In the genomic region with DNA sequence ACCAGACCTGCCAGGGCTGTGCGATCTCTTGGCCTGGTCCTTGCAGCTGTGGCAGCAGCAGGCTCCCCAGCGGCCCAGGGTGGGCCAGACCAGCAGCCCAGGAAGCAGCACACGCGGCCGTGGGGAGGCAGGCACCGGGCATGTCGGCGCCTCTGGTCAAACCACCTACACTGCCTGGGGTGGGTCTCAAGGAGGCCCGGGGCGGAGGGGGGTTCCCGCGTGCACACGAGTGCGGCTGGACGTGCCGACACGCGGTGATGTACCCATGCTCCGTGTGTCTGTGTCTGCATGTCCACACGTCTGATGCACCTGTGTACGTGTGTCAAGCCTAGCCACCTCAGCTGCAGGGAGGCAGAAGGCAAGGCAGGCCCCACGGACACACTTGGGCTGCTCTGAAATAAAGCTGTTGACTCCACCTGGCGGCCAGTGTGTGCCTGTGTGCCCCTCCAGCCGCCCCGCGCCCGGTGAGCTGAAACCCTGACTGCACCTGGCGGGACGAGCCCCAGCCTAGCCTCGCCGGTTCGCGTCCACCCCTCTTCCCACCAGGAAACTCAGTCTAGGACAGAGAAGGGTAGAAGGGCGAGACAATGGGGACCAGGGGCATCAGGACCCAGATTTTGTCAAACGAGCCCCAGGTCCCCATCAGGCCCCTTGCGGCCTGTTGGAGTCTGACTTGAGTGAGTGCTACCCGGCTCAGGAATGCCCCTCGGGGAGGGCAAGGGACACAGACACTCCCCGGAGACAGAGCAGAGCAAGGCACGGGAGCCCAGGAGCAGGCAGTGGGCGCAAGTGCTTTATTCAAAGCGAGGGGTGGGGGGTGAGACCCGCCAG, we compare ENCODE assay signal across 1 cellular context.
TF ChIP-seq lines count a peak whose summit lies in the region.

No MANE protein-coding gene starts in this region.

TF ChIP-seq in HEK293, 187 proteins besides CTCF, POLR2A, EP300 and RAD21 (continued from another document):
- TF ChIP-seq, protein P1, sequence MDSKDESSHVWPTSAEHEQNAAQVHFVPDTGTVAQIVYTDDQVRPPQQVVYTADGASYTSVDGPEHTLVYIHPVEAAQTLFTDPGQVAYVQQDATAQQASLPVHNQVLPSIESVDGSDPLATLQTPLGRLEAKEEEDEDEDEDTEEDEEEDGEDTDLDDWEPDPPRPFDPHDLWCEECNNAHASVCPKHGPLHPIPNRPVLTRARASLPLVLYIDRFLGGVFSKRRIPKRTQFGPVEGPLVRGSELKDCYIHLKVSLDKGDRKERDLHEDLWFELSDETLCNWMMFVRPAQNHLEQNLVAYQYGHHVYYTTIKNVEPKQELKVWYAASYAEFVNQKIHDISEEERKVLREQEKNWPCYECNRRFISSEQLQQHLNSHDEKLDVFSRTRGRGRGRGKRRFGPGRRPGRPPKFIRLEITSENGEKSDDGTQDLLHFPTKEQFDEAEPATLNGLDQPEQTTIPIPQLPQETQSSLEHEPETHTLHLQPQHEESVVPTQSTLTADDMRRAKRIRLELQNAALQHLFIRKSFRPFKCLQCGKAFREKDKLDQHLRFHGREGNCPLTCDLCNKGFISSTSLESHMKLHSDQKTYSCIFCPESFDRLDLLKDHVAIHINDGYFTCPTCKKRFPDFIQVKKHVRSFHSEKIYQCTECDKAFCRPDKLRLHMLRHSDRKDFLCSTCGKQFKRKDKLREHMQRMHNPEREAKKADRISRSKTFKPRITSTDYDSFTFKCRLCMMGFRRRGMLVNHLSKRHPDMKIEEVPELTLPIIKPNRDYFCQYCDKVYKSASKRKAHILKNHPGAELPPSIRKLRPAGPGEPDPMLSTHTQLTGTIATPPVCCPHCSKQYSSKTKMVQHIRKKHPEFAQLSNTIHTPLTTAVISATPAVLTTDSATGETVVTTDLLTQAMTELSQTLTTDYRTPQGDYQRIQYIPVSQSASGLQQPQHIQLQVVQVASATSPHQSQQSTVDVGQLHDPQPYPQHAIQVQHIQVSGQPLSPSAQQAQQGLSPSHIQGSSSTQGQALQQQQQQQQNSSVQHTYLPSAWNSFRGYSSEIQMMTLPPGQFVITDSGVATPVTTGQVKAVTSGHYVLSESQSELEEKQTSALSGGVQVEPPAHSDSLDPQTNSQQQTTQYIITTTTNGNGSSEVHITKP (tag by site-specific recombination; IDR thresholded peaks at IDR 0.05), result peak; percentile 97
- TF ChIP-seq ZNF335 (tag by site-specific recombination; conservative IDR thresholded peaks at IDR 0.05), result peak; percentile 71
